Comparison of ENCODE assay signal across 28 cellular contexts in genomic region chr15:73440571-73440970, GRCh38. TPM values are rescaled to one million over a fixed set of nuclear protein-coding genes. Genes with fewer than 3 reads are reported as not detected.
"Had no signal": no experiment of that assay in that cellular context is flagged by ENCODE, and none has a peak within 500 bp of the region (broad histone marks: within the 10 kb centered on the region; RNA-seq: fewer than 3 reads in every experiment).

No MANE protein-coding gene starts in this region.

- H3K4me3 Mint-ChIP-seq: dendritic cell treated with granulocyte-macrophage colony-stimulating factor and Interleukin-4, amounts not matched to agents 40 ng/mL and 50 ng/mL, for 4 days; effector memory CD8-positive, alpha-beta T cell; naive thymus-derived CD4-positive, alpha-beta T cell; nephron progenitor cell had no signal

- H3K4me3 ChIP-seq: esophagus muscularis mucosa, gastrocnemius medialis, heart right ventricle, right atrium auricular region, sigmoid colon, skin epidermis, stomach, thoracic aorta, transverse colon had no signal

- H3K27me3 ChIP-seq: gastrocnemius medialis, right atrium auricular region had no signal

- H3K9me3 ChIP-seq: gastrocnemius medialis, neutrophil, right atrium auricular region, sigmoid colon, stomach, transverse colon had no signal

- H3K27ac Mint-ChIP-seq: dendritic cell treated with granulocyte-macrophage colony-stimulating factor and Interleukin-4, amounts not matched to agents 40 ng/mL and 50 ng/mL, for 4 days; effector memory CD8-positive, alpha-beta T cell; naive thymus-derived CD4-positive, alpha-beta T cell; nephron progenitor cell had no signal

- DNase-seq: effector memory CD8-positive, alpha-beta T cell; gastrocnemius medialis; heart right ventricle; hypothalamus; mammary epithelial cell; naive thymus-derived CD4-positive, alpha-beta T cell; nephron progenitor cell; posterior cingulate gyrus; sigmoid colon; stimulated activated CD4-positive, alpha-beta T cell treated with anti-CD3 and anti-CD28 coated beads, Interleukin-2, amount 100 ng/mL, for 24 hours; stimulated activated CD4-positive, alpha-beta T cell treated with anti-CD3 and anti-CD28 coated beads, Interleukin-4, amount 100 ng/mL, for 4 hours; stimulated activated naive CD4-positive, alpha-beta T cell; stomach; transverse colon had no signal

- H3K4me1 ChIP-seq: esophagus muscularis mucosa, gastrocnemius medialis, heart right ventricle, right atrium auricular region, sigmoid colon, stomach, transverse colon had no signal

- H3K36me3 Mint-ChIP-seq: naive thymus-derived CD4-positive, alpha-beta T cell had no signal

- H3K36me3 ChIP-seq: esophagus muscularis mucosa, gastrocnemius medialis, heart right ventricle, neutrophil, right atrium auricular region, sigmoid colon, stomach, thoracic aorta, transverse colon had no signal

- H3K9me3 Mint-ChIP-seq: dendritic cell treated with granulocyte-macrophage colony-stimulating factor and Interleukin-4, amounts not matched to agents 40 ng/mL and 50 ng/mL, for 4 days; effector memory CD8-positive, alpha-beta T cell; nephron progenitor cell had no signal

- ATAC-seq: effector memory CD8-positive, alpha-beta T cell; gastrocnemius medialis; heart right ventricle; left lobe of liver; naive thymus-derived CD4-positive, alpha-beta T cell had no signal

- H3K4me1 Mint-ChIP-seq: nephron progenitor cell had no signal

- H3K27ac ChIP-seq: epithelial cell of prostate, esophagus muscularis mucosa, gastrocnemius medialis, heart right ventricle, neutrophil, right atrium auricular region, sigmoid colon, skin epidermis, stomach, thoracic aorta, transverse colon had no signal

RNA-seq across cellular contexts. Expression of gene REC114, which starts 2.4 kb away (rescaled TPM):
- total RNA-seq: esophagus muscularis mucosa; fibroblast of villous mesenchyme; gastrocnemius medialis; left lobe of liver; lower leg skin; mammary epithelial cell; mesenteric fat pad; mononuclear cell; naive thymus-derived CD4-positive, alpha-beta T cell; osteoblast; sigmoid colon; stomach; thoracic aorta; transverse colon; urinary bladder had no signal
